In the genomic region with DNA sequence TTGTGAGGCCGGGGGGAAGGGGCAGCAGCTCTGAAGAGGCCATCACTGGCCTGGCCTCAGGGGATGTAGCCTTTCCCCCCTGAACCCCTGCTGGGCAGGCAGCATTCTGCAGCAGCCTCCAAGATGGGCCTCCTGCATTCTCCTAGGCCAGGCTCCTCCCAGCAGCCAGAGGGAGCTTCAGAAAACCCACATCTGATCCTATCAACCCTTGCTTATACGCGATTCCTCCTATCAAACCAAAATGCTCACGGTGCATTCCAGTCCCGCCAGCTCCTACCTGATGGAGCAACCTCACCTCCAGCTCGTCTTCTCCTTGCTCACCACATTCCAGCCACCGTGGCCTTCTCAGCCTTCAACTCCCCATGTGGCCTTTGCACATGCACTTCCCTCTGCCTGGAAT, we compare ENCODE assay signal across 25 cellular contexts.
DNase-seq lines count a peak whose midpoint lies in the region; ATAC-seq, FAIRE-seq and TF ChIP-seq lines count a peak whose summit lies in the region.
"Had no signal": no experiment of that assay in that cellular context is flagged by ENCODE, and none has a peak within 500 bp of the region (broad histone marks: within the 10 kb centered on the region; RNA-seq: fewer than 3 reads in every experiment).

No MANE protein-coding gene starts in this region.

- 0 out of 2 replicates have a peak, but pooled peaks cover 4% of the 10 kb centered on the region for H3K36me3 ChIP-seq in OCI-LY1 (ENCODE audit: insufficient read depth, low read length)
- H3K36me3 ChIP-seq: MG63 had no signal

- no peaks in the 10 kb centered on the region for H4K20me1 ChIP-seq in OCI-LY1 (ENCODE audit: insufficient read depth, low read length)

- peak overlapping the region; percentile 91 for H3K9ac ChIP-seq in OCI-LY1 (ENCODE audit: low read length)
- H3K9ac ChIP-seq: SK-N-SH had no signal

- H3K79me2 ChIP-seq in OCI-LY1 (ENCODE audit: insufficient read depth, low read length), result no peaks in the 10 kb centered on the region

- no peaks in the 10 kb centered on the region for H3K9me2 ChIP-seq in OCI-LY1 (ENCODE audit: low read depth, low read length)
- H3K9me2 ChIP-seq: SK-N-SH had no signal

- FAIRE-seq in GM12892 (lab: Jason Lieb, UNC) (peak; percentile 56), urothelium cell line (lab: Jason Lieb, UNC) (peak; percentile 59)
- FAIRE-seq: GM12878 had no signal

- DNase-seq in GM12892 (ENCODE audit: insufficient read length) (no peak), chondrocyte (ENCODE audit: low spot score) (peak; percentile 43), urothelium cell line (ENCODE audit: low spot score) (no peak), COR-L47 (lab: John Stamatoyannopoulos, UW) (no peak), T-helper 17 cell (no peak)
- DNase-seq in activated CD4-positive, alpha-beta T cell treated with anti-CD3 and anti-CD28 coated beads, Interleukin-2, amount 50 U/mL, for 48 hours, result no peak
- DNase-seq: C1 segment of cervical spinal cord; Calu3; CD8-positive, alpha-beta T cell; DMS153; GOT3; Kasumi-1; MG63; NCI-H1417; NCI-H1694 treated with DMSO at 0.1 percent for 48 hours; NCI-H2081 treated with DMSO at 0.1 percent for 48 hours; NCI-H2171 treated with DMSO at 0.1 percent for 48 hours; NCI-H446; NCI-H526; SIG-M5; SK-N-SH had no signal

- H3K27me3 Mint-ChIP-seq in chondrocyte (ENCODE audit: low read depth) (peaks cover 59% of the 10 kb centered on the region), T-helper 17 cell (peaks cover 34% of the 10 kb centered on the region)

- H3K27ac Mint-ChIP-seq in chondrocyte (ENCODE audit: unreplicated experiment), result no peak overlapping the region
- no peak overlapping the region for H3K27ac Mint-ChIP-seq in T-helper 17 cell
- H3K27ac Mint-ChIP-seq: CD8-positive, alpha-beta T cell; IgD-negative memory B cell had no signal

- no peaks in the 10 kb centered on the region for H3K27me3 ChIP-seq in OCI-LY1 (ENCODE audit: insufficient read depth, low read length)
- H3K27me3 ChIP-seq: MG63 had no signal

- no peaks in the 10 kb centered on the region for H3K4me1 Mint-ChIP-seq in chondrocyte (ENCODE audit: low read depth)
- H3K4me1 Mint-ChIP-seq in T-helper 17 cell, result peaks cover 4% of the 10 kb centered on the region
- H3K4me1 Mint-ChIP-seq: IgD-negative memory B cell had no signal

- peak overlapping the region; percentile 14; the same call in 1 of the 2 replicates for H3K4me2 ChIP-seq in OCI-LY1 (ENCODE audit: low read length)
- H3K4me2 ChIP-seq: SK-N-SH had no signal

- no peak for ATAC-seq in T-helper 17 cell
- ATAC-seq: CD8-positive, alpha-beta T cell; GM12878 had no signal

- no peak overlapping the region for H2AFZ ChIP-seq in OCI-LY1 (ENCODE audit: low read length)

- peaks cover 100% of the 10 kb centered on the region for H3K4me1 ChIP-seq in OCI-LY1 (ENCODE audit: insufficient read depth, low read length, severe bottlenecking)

- no peak for TF ChIP-seq POLR2A in GM12892 (IDR thresholded peaks at IDR 0.05; ENCODE audit: low read depth, low read length)

- no peak for TF ChIP-seq CTCF in OCI-LY1 (IDR thresholded peaks at IDR 0.05; ENCODE audit: low read length)
- TF ChIP-seq CTCF in chondrocyte (IDR thresholded peaks at IDR 0.05), result no peak

- H3K4me3 ChIP-seq in OCI-LY1 (ENCODE audit: low read depth, low read length, poor library complexity, severe bottlenecking), result no peak overlapping the region
- H3K4me3 ChIP-seq: GM12878, MG63 had no signal

- H3K9me3 Mint-ChIP-seq in chondrocyte (ENCODE audit: low read depth), result no peaks in the 10 kb centered on the region
- H3K9me3 Mint-ChIP-seq: CD8-positive, alpha-beta T cell; IgD-negative memory B cell had no signal

- H3K9me3 ChIP-seq in OCI-LY1 (ENCODE audit: low read length) (no peaks in the 10 kb centered on the region), T-helper 17 cell (ENCODE audit: control insufficient read depth, low read length, poor library complexity, severe bottlenecking) (no peaks in the 10 kb centered on the region)
- H3K9me3 ChIP-seq: MG63, SK-N-SH had no signal

- H3K4me3 Mint-ChIP-seq in chondrocyte (ENCODE audit: unreplicated experiment) (no peak overlapping the region), T-helper 17 cell (no peak overlapping the region)
- H3K4me3 Mint-ChIP-seq: CD8-positive, alpha-beta T cell; IgD-negative memory B cell had no signal

- H3K36me3 Mint-ChIP-seq in chondrocyte (ENCODE audit: low read depth) (peaks cover 1% of the 10 kb centered on the region), T-helper 17 cell (ENCODE audit: low read depth) (peaks cover 2% of the 10 kb centered on the region)
- H3K36me3 Mint-ChIP-seq: CD8-positive, alpha-beta T cell; IgD-negative memory B cell had no signal

- H3F3A ChIP-seq in OCI-LY1 (ENCODE audit: insufficient read depth, low read length), result 0 out of 2 replicates have a peak, but pooled peaks cover 3% of the 10 kb centered on the region

- H3K27ac ChIP-seq in OCI-LY1 (ENCODE audit: low read depth, low read length, poor library complexity, severe bottlenecking), result peak overlapping the region; percentile 100
- H3K27ac ChIP-seq: RWPE1 had no signal
